Comparison of ENCODE assay signal across 8 cellular contexts in the genomic region with DNA sequence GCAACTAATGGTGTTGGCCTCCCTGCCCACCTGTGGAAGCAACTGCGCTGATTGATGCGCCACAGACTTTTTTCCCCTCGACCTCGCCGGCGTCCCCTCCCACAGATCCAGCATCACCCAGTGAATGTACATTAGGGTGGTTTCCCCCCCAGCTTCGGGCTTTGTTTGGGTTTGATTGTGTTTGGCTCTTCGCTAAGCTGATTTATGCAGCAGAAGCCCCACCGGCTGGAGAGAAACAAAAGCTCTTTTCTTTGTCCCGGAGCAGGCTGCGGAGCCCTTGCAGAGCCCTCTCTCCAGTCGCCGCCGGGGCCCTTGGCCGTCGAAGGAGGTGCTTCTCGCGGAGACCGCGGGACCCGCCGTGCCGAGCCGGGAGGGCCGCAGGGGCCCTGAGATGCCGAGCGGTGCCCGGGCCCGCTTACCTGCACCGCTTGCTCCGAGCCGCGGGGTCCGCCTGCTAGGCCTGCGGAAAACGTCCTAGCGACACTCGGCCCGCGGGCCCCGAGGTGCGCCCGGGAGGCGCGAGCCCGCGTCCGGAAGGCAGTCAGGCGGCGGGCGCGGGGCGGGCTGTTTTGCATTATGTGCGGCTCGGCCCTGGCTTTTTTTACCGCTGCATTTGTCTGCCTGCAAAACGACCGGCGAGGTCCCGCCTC. TPM values are rescaled to one million over a fixed set of nuclear protein-coding genes. Genes with fewer than 3 reads are reported as not detected.
DNase-seq lines count a peak whose midpoint lies in the region; ATAC-seq and TF ChIP-seq lines count a peak whose summit lies in the region.

No MANE protein-coding gene starts in this region.

- peaks cover 3% of the 10 kb centered on the region for H3K36me3 ChIP-seq in NT2/D1 (ENCODE audit: insufficient read depth, insufficient read length, low read length)
- no peaks in the 10 kb centered on the region for H3K36me3 ChIP-seq in body of pancreas (replicated peaks in 1 of 2; ENCODE audit: insufficient read depth in 1 of 2, low read depth in 2 of 2)

- ATAC-seq in GM18858 (IDR thresholded peaks at IDR 0.05; ENCODE audit: unreplicated experiment) (peak; percentile 8), HG03025 (IDR thresholded peaks at IDR 0.05; ENCODE audit: low FRiP score, unreplicated experiment) (peak; percentile 26), body of pancreas (peak; percentile 4)

- H3K9ac ChIP-seq in NT2/D1 (ENCODE audit: insufficient read length, low read depth): peak overlapping the region; percentile 89

- H3K27me3 ChIP-seq in NT2/D1 (ENCODE audit: insufficient read depth, insufficient read length) (peaks cover 14% of the 10 kb centered on the region), body of pancreas (no peaks in the 10 kb centered on the region)

- H3K4me3 ChIP-seq in AG10803 (ENCODE audit: low read length): peak overlapping the region; percentile 84
- peak overlapping the region; percentile 75 for H3K4me3 ChIP-seq in NT2/D1 (ENCODE audit: insufficient read length, low read depth)
- H3K4me3 ChIP-seq in body of pancreas: peak overlapping the region; percentile 42 to 46
- peak overlapping the region; percentile 38 to 68 (median 57) for H3K4me3 ChIP-seq in skin epidermis

- intact Hi-C loops in body of pancreas (cut with DNase I): no loop called here

- H3K9me3 ChIP-seq in NT2/D1 (ENCODE audit: insufficient read depth, low read length) (no peaks in the 10 kb centered on the region), body of pancreas (no peaks in the 10 kb centered on the region)

- no peak for TF ChIP-seq CTCF in AG10803 (conservative IDR thresholded peaks at IDR 0.05; ENCODE audit: low read length)
- peak in 3 of 7 experiments; percentile 12 to 49 (median 34) for TF ChIP-seq CTCF in body of pancreas (IDR thresholded peaks at IDR 0.05)

- no peaks in the 10 kb centered on the region for H3K4me1 ChIP-seq in NT2/D1 (ENCODE audit: insufficient read depth, insufficient read length)
- H3K4me1 ChIP-seq in body of pancreas: peaks cover 29% of the 10 kb centered on the region

- H3K27ac ChIP-seq in body of pancreas (peak overlapping the region; percentile 95 to 99 (median 96)), skin epidermis (peak overlapping the region; percentile 57 to 97 (median 88))

- WGBS in body of pancreas, 2 donors: 2 to 4% methylated on average over 13 to 59 of the region's 60 CpGs

- no peak for TF ChIP-seq POLR2A in body of pancreas (IDR thresholded peaks at IDR 0.05)

- DNase-seq in AG10803 (ENCODE audit: low read depth) (peak; percentile 21), NT2/D1 (ENCODE audit: low read depth, low spot score) (no peak), body of pancreas (peak; percentile 37 to 67 (median 42)), iPS-NIHi11 (ENCODE audit: low spot score) (peak; percentile 49), T-helper 9 cell (no peak)

RNA-seq across cellular contexts. Expression of gene ITGB8, which starts 0.7 kb away (rescaled TPM):
- 10 to 100 TPM; 22.1 to 38.6 TPM for total RNA-seq in body of pancreas

Comparison
In these comparisons a context has a peak if more than half of its experiments do, and no peak if none do; other contexts are left out.
1. DNase-seq: peak in AG10803 (single experiment), body of pancreas (4 of 4) and iPS-NIHi11 (single experiment); none in NT2/D1 (single experiment) and T-helper 9 cell (single experiment).
2. Peak in every context shown above with its lines, with median percentiles within 50 percentile points of each other: H3K4me3 ChIP-seq and ATAC-seq.